Comparison of ENCODE assay signal across 18 cellular contexts in genomic region chr19:39141929-39142328, GRCh38. TPM values are rescaled to one million over a fixed set of nuclear protein-coding genes. Genes with fewer than 3 reads are reported as not detected.
DNase-seq lines count a peak whose midpoint lies in the region; ATAC-seq, FAIRE-seq and TF ChIP-seq lines count a peak whose summit lies in the region.
"Had no signal": no experiment of that assay in that cellular context is flagged by ENCODE, and none has a peak within 500 bp of the region (broad histone marks: within the 10 kb centered on the region; RNA-seq: fewer than 3 reads in every experiment).

No MANE protein-coding gene starts in this region.

- TF ChIP-seq CTCF in K562 (IDR thresholded peaks at IDR 0.05 in 2 of 3, conservative IDR thresholded peaks at IDR 0.05 in 1 of 3; ENCODE audit: insufficient read depth in 2 of 3, low read depth in 1 of 3, low read length in 3 of 3) (no peak), GM10266 (IDR thresholded peaks at IDR 0.05; ENCODE audit: control insufficient read depth, insufficient read depth, low read depth, missing control alignments) (no peak)

- H2AFZ ChIP-seq in K562 (ENCODE audit: low read depth, low read length), result no peak overlapping the region

- no peak for TF ChIP-seq POLR2A in K562 (conservative IDR thresholded peaks at IDR 0.05)

- peaks cover 29 to 53% of the 10 kb centered on the region in 2 donors for H3K4me1 Mint-ChIP-seq in stimulated activated naive B cell treated with anti-CD40 and anti-IgM and Interleukin-4, amounts not matched to agents 10 μg/mL and 1 μg/mL and 100 μg/mL, for 72 hours

- TF ChIP-seq EP300 in K562 (IDR thresholded peaks at IDR 0.05; ENCODE audit: low read length), result no peak

- H3K4me1 ChIP-seq in K562 (replicated peaks in 1 of 2; ENCODE audit: control insufficient read depth in 2 of 2, insufficient read depth in 2 of 2, low read length in 2 of 2), result peaks cover 21 to 56% of the 10 kb centered on the region in 2 experiments

- no peak for ATAC-seq in Right ventricle myocardium inferior
- no peak for ATAC-seq in left ventricle myocardium superior
- no peak for ATAC-seq in K562
- ATAC-seq in stimulated activated naive B cell treated with anti-CD40 and anti-IgM and Interleukin-4, amounts not matched to agents 10 μg/mL and 1 μg/mL and 100 μg/mL, for 72 hours (replicated peaks), result no peak
- ATAC-seq in HG02852 (IDR thresholded peaks at IDR 0.05; ENCODE audit: unreplicated experiment), result no peak
- ATAC-seq: HCT116 had no signal

- CTCF ChIA-PET in K562 (lab: Yijun Ruan, JAX; ENCODE audit: low intra/inter-chr PET ratio), result no interaction called here

- 0 out of 3 replicates have a peak, but pooled peaks cover 2% of the 10 kb centered on the region for H3K36me3 ChIP-seq in K562 (ENCODE audit: control insufficient read depth, insufficient read depth, low read length)

- H3K36me3 Mint-ChIP-seq in stimulated activated naive B cell treated with anti-CD40 and anti-IgM and Interleukin-4, amounts not matched to agents 10 μg/mL and 1 μg/mL and 100 μg/mL, for 72 hours, result no peaks in the 10 kb centered on the region

- no peak overlapping the region for H3K27ac ChIP-seq in K562 (ENCODE audit: extremely low read depth, low read depth, low read length)
- H3K27ac ChIP-seq: 22Rv1, HL-60 had no signal

- peaks cover 74% of the 10 kb centered on the region for H3K79me2 ChIP-seq in K562 (ENCODE audit: control insufficient read depth, insufficient read depth, low read length)

- no peaks in the 10 kb centered on the region for H3K9me3 Mint-ChIP-seq in stimulated activated naive B cell treated with anti-CD40 and anti-IgM and Interleukin-4, amounts not matched to agents 10 μg/mL and 1 μg/mL and 100 μg/mL, for 72 hours
- H3K9me3 Mint-ChIP-seq: CD4-positive, CD25-positive, alpha-beta regulatory T cell had no signal

- no peak for FAIRE-seq in K562 (lab: Jason Lieb, UNC)

- no peak for TF ChIP-seq RAD21 in K562 (CRISPR knock-in tag; conservative IDR thresholded peaks at IDR 0.05 in 1 of 2, IDR thresholded peaks at IDR 0.05 in 1 of 2)

- no peaks in the 10 kb centered on the region for H3K9me3 ChIP-seq in K562 (replicated peaks; ENCODE audit: control insufficient read depth, insufficient read depth, low read depth, low read length)

- DNase-seq in Right ventricle myocardium inferior (ENCODE audit: missing footprints), result peak; percentile 4
- no peak for DNase-seq in left ventricle myocardium superior
- no peak for DNase-seq in K562 (ENCODE audit: extremely low read depth in 1 of 4, low spot score in 3 of 4)
- peak; percentile 48 for DNase-seq in left kidney (ENCODE audit: low read depth, low spot score)
- DNase-seq in stimulated activated naive B cell treated with anti-CD40 and anti-IgM and Interleukin-4, amounts not matched to agents 10 μg/mL and 1 μg/mL and 100 μg/mL, for 72 hours, result no peak
- no peak for DNase-seq in activated CD8-positive, alpha-beta memory T cell treated with anti-CD3 and anti-CD28 coated beads, Interleukin-2, amount 50 U/mL, for 48 hours
- no peak for DNase-seq in GM10266 (ENCODE audit: extremely low spot score)
- DNase-seq: CD4-positive, CD25-positive, alpha-beta regulatory T cell; DND-41; GDM1; IMR-90 had no signal

- 62% methylated on average over 11 of the region's 11 CpGs for WGBS in K562 (ENCODE audit: insufficient coverage, low coverage, missing lambda C conversion rate)

- no peak overlapping the region for H3K4me3 ChIP-seq in K562

- no peak overlapping the region for H3K4me2 ChIP-seq in K562 (ENCODE audit: insufficient read depth, low read length)

- in situ Hi-C loops in K562 (cut with MboI), result no loop called here

- intact Hi-C loops in Right ventricle myocardium inferior (cut with DNase I), result no loop called here
- intact Hi-C loops in left ventricle myocardium superior (cut with micrococcal nuclease), result no loop called here
- intact Hi-C loops in K562 (cut with micrococcal nuclease), result no loop called here

- H3K9ac ChIP-seq in K562 (ENCODE audit: insufficient read depth in 1 of 2, low read depth in 2 of 2, low read length in 2 of 2), result no peak overlapping the region

- H3K27me3 ChIP-seq in K562 (ENCODE audit: control insufficient read depth in 2 of 2, insufficient read depth in 2 of 2, low read length in 2 of 2), result no peaks in the 10 kb centered on the region

- H3K27ac Mint-ChIP-seq in stimulated activated naive B cell treated with anti-CD40 and anti-IgM and Interleukin-4, amounts not matched to agents 10 μg/mL and 1 μg/mL and 100 μg/mL, for 72 hours, result peak overlapping the region; percentile 47

- H4K20me1 ChIP-seq in K562 (replicated peaks; ENCODE audit: control insufficient read depth, insufficient read depth, low read length), result peaks cover 42% of the 10 kb centered on the region

- H3K4me3 Mint-ChIP-seq in stimulated activated naive B cell treated with anti-CD40 and anti-IgM and Interleukin-4, amounts not matched to agents 10 μg/mL and 1 μg/mL and 100 μg/mL, for 72 hours, result no peak overlapping the region
- H3K4me3 Mint-ChIP-seq: CD4-positive, CD25-positive, alpha-beta regulatory T cell had no signal

- no TSS peak for BruUV-seq in K562 (replicated peaks; lab: Mats Ljungman, UMichigan)

- no peaks in the 10 kb centered on the region for H3K27me3 Mint-ChIP-seq in stimulated activated naive B cell treated with anti-CD40 and anti-IgM and Interleukin-4, amounts not matched to agents 10 μg/mL and 1 μg/mL and 100 μg/mL, for 72 hours
- H3K27me3 Mint-ChIP-seq: CD4-positive, CD25-positive, alpha-beta regulatory T cell had no signal

- POLR2A ChIA-PET in K562 (lab: Yijun Ruan, JAX), result no interaction called here

- H3K9me1 ChIP-seq in K562 (ENCODE audit: control insufficient read depth, insufficient read depth, low read length), result peaks cover 8% of the 10 kb centered on the region

TF ChIP-seq in K562, 482 proteins besides CTCF, POLR2A, EP300 and RAD21 (continues in another document):
- TF ChIP-seq NBN (IDR thresholded peaks at IDR 0.05; ENCODE audit: low read depth), result no peak

RNA-seq across cellular contexts. Expression of gene PAK4, which starts 16.3 kb away (rescaled TPM):
- total RNA-seq in Right ventricle myocardium inferior, result 16.2 TPM
- 17.4 TPM for total RNA-seq in left ventricle myocardium superior
- total RNA-seq in K562 (2011; cell fraction: chromatin; rRNA removed; ENCODE audit: low replicate concordance), result 16.9 and 47.2 TPM in 2 replicates
- total RNA-seq in K562 (2011; cell fraction: nucleolus; rRNA removed), result 23.7 and 25.8 TPM in 2 replicates
- total RNA-seq in K562 (2011; cell fraction: nucleoplasm; rRNA removed), result 17.7 and 19.4 TPM in 2 replicates
- total RNA-seq in K562 (2014; rRNA removed), result 5.8 and 9.2 TPM in 2 replicates
- 1.6 and 2.6 TPM in 2 replicates for total RNA-seq in K562 (2014; rRNA removed; fragmentation: Illumina TruSeq; extraction: Trizol)
- 5.4 and 6.3 TPM in 2 replicates for total RNA-seq in K562 (2015; rRNA removed; fragmentation: Illumina TruSeq; extraction: Trizol)
- total RNA-seq in K562 (2021), result 33.1 and 33.5 TPM in 2 replicates
- 6.0 and 12.1 TPM in 2 replicates for polyA plus RNA-seq in K562 (2011; rRNA removed)
- 12.2 and 23.6 TPM in 2 replicates for polyA plus RNA-seq in K562 (2011; cell fraction: cytosol; rRNA removed)
- polyA plus RNA-seq in K562 (2011; cell fraction: nucleus; rRNA removed), result 16.7 and 23.1 TPM in 2 replicates
- 25.3 and 28.8 TPM in 2 replicates for polyA plus RNA-seq in K562 (2012)
- polyA plus RNA-seq in K562 (2014; fragmentation: Illumina TruSeq; extraction: Trizol), result 10.6 and 22.2 TPM in 2 replicates
- polyA plus RNA-seq in K562 (2014; fragmentation: Nextera tagmentation; extraction: Ambion mirVana), result under 1 TPM; 0.21 to 0.46 TPM
- 11.5 and 14.4 TPM in 2 replicates for polyA plus RNA-seq in K562 (2014; rRNA removed)
- polyA minus RNA-seq in K562 (2011; rRNA and poly(A)+ RNA removed), result 4.8 and 6.7 TPM in 2 replicates
- polyA minus RNA-seq in K562 (2011; cell fraction: cytosol; rRNA and poly(A)+ RNA removed), result 13.6 and 24.9 TPM in 2 replicates
- 6.2 and 7.1 TPM in 2 replicates for polyA minus RNA-seq in K562 (2011; cell fraction: nucleus; rRNA and poly(A)+ RNA removed)

RNA-seq across cellular contexts. Expression of gene NCCRP1, which starts 54.8 kb away (rescaled TPM):
- total RNA-seq in Right ventricle myocardium inferior (not detected), left ventricle myocardium superior (not detected), K562 (2014; rRNA removed) (not detected in 2 replicates), K562 (2014; rRNA removed; fragmentation: Illumina TruSeq; extraction: Trizol) (not detected in 2 replicates), K562 (2015; rRNA removed; fragmentation: Illumina TruSeq; extraction: Trizol) (not detected in 2 replicates), K562 (2021) (0.11 TPM in 1 of 2 replicates, not detected in the other)
- not detected in 2 replicates for total RNA-seq in K562 (2011; cell fraction: chromatin; rRNA removed; ENCODE audit: low replicate concordance)
- total RNA-seq in K562 (2011; cell fraction: nucleolus; rRNA removed), result not detected in 2 replicates
- not detected in 2 replicates for total RNA-seq in K562 (2011; cell fraction: nucleoplasm; rRNA removed)
- polyA plus RNA-seq in K562 (2011; rRNA removed) (0.08 TPM in 1 of 2 replicates, not detected in the other), K562 (2014; fragmentation: Illumina TruSeq; extraction: Trizol) (not detected in 2 replicates), K562 (2014; fragmentation: Nextera tagmentation; extraction: Ambion mirVana) (not detected), K562 (2014; rRNA removed) (0.05 and 0.34 TPM in 2 replicates)
- 0.06 and 0.07 TPM in 2 replicates for polyA plus RNA-seq in K562 (2011; cell fraction: cytosol; rRNA removed)
- not detected in 2 replicates for polyA plus RNA-seq in K562 (2011; cell fraction: nucleus; rRNA removed)
- polyA plus RNA-seq in K562 (2012), result 0.07 TPM in 1 of 2 replicates, not detected in the other
- not detected in 2 replicates for polyA minus RNA-seq in K562 (2011; rRNA and poly(A)+ RNA removed)
- not detected in 2 replicates for polyA minus RNA-seq in K562 (2011; cell fraction: cytosol; rRNA and poly(A)+ RNA removed)
- polyA minus RNA-seq in K562 (2011; cell fraction: nucleus; rRNA and poly(A)+ RNA removed), result not detected in 2 replicates
- total RNA-seq: A673; CD4-positive, CD25-positive, alpha-beta regulatory T cell; H4; IMR-90 had no signal
- polyA plus RNA-seq: CD4-positive, CD25-positive, alpha-beta regulatory T cell; IMR-90 had no signal

RNA-seq across cellular contexts. Expression of gene ACP7, which starts 57.8 kb away (rescaled TPM):
- not detected for total RNA-seq in Right ventricle myocardium inferior
- total RNA-seq in left ventricle myocardium superior, result not detected
- not detected in 2 replicates for total RNA-seq in K562 (2011; cell fraction: chromatin; rRNA removed; ENCODE audit: low replicate concordance)
- not detected in 2 replicates for total RNA-seq in K562 (2011; cell fraction: nucleolus; rRNA removed)
- total RNA-seq in K562 (2011; cell fraction: nucleoplasm; rRNA removed), result not detected in 2 replicates
- total RNA-seq in K562 (2014; rRNA removed), result not detected in 2 replicates
- not detected in 2 replicates for total RNA-seq in K562 (2014; rRNA removed; fragmentation: Illumina TruSeq; extraction: Trizol)
- not detected in 2 replicates for total RNA-seq in K562 (2015; rRNA removed; fragmentation: Illumina TruSeq; extraction: Trizol)
- not detected in 2 replicates for total RNA-seq in K562 (2021)
- not detected in 2 replicates for polyA plus RNA-seq in K562 (2011; rRNA removed)
- polyA plus RNA-seq in K562 (2011; cell fraction: cytosol; rRNA removed), result not detected in 2 replicates
- polyA plus RNA-seq in K562 (2011; cell fraction: nucleus; rRNA removed), result not detected in 2 replicates
- polyA plus RNA-seq in K562 (2012), result not detected in 2 replicates
- polyA plus RNA-seq in K562 (2014; fragmentation: Illumina TruSeq; extraction: Trizol), result not detected in 2 replicates
- polyA plus RNA-seq in K562 (2014; fragmentation: Nextera tagmentation; extraction: Ambion mirVana), result not detected
- not detected in 2 replicates for polyA plus RNA-seq in K562 (2014; rRNA removed)
- not detected in 2 replicates for polyA minus RNA-seq in K562 (2011; rRNA and poly(A)+ RNA removed)
- polyA minus RNA-seq in K562 (2011; cell fraction: cytosol; rRNA and poly(A)+ RNA removed), result not detected in 2 replicates
- polyA minus RNA-seq in K562 (2011; cell fraction: nucleus; rRNA and poly(A)+ RNA removed), result not detected in 2 replicates
- total RNA-seq: A673; CD4-positive, CD25-positive, alpha-beta regulatory T cell; H4; IMR-90 had no signal
- polyA plus RNA-seq: BJ; CD4-positive, CD25-positive, alpha-beta regulatory T cell; IMR-90 had no signal

Comparison
In these comparisons a context has a peak if more than half of its experiments do, and no peak if none do; other contexts are left out.
1. DNase-seq: peak in Right ventricle myocardium inferior (single experiment) and left kidney (single experiment); none in left ventricle myocardium superior (single experiment), K562 (0 of 4), stimulated activated naive B cell treated with anti-CD40 and anti-IgM and Interleukin-4, amounts not matched to agents 10 μg/mL and 1 μg/mL and 100 μg/mL, for 72 hours (single experiment), activated CD8-positive, alpha-beta memory T cell treated with anti-CD3 and anti-CD28 coated beads, Interleukin-2, amount 50 U/mL, for 48 hours (single experiment) and GM10266 (single experiment).